Comparison of ENCODE assay signal across 19 cellular contexts in genomic region chr3:136141296-136141785, GRCh38. TPM values are rescaled to one million over a fixed set of nuclear protein-coding genes. Genes with fewer than 3 reads are reported as not detected.
DNase-seq lines count a peak whose midpoint lies in the region; ATAC-seq and TF ChIP-seq lines count a peak whose summit lies in the region.
"Had no signal": no experiment of that assay in that cellular context is flagged by ENCODE, and none has a peak within 500 bp of the region (broad histone marks: within the 10 kb centered on the region; RNA-seq: fewer than 3 reads in every experiment).

No MANE protein-coding gene starts in this region.

- peaks cover 7 to 18% of the 10 kb centered on the region in 2 donors for H3K4me1 ChIP-seq in thoracic aorta (ENCODE audit: control insufficient read depth in 1 of 2, low read depth in 2 of 2)

- H3K4me3 ChIP-seq in thoracic aorta, result no peak overlapping the region
- H3K4me3 ChIP-seq: PC-9, skin epidermis, tibial artery had no signal

- no peaks in the 10 kb centered on the region for H3K9me3 ChIP-seq in thoracic aorta
- H3K9me3 ChIP-seq: tibial artery had no signal

- no peak for TF ChIP-seq CTCF in thoracic aorta (IDR thresholded peaks at IDR 0.05)

- H3K27me3 ChIP-seq in thoracic aorta (replicated peaks; ENCODE audit: insufficient read depth), result no peaks in the 10 kb centered on the region
- H3K27me3 ChIP-seq: tibial artery had no signal

- ATAC-seq in activated T-helper 17 cell treated with anti-CD3 and anti-CD28 coated beads, Interleukin-2, amount 50 U/mL, for 72 hours (replicated peaks), result peak; percentile 30
- ATAC-seq in thoracic aorta (ENCODE audit: insufficient number of reproducible peaks, low FRiP score, low read depth), result no peak
- ATAC-seq in GM19351 (IDR thresholded peaks at IDR 0.05; ENCODE audit: unreplicated experiment), result no peak

- no peaks in the 10 kb centered on the region for H3K36me3 Mint-ChIP-seq in activated naive CD4-positive, alpha-beta T cell treated with anti-CD3 and anti-CD28 coated beads, Interleukin-2, amount 50 U/mL, for 24 hours
- no peaks in the 10 kb centered on the region for H3K36me3 Mint-ChIP-seq in activated T-helper 17 cell treated with anti-CD3 and anti-CD28 coated beads, Interleukin-2, amount 50 U/mL, for 72 hours (ENCODE audit: low read depth)
- peaks cover 0 to 2% (median 0%) of the 10 kb centered on the region in 3 donors for H3K36me3 Mint-ChIP-seq in immature natural killer cell

- no peak for DNase-seq in activated naive CD4-positive, alpha-beta T cell treated with anti-CD3 and anti-CD28 coated beads, Interleukin-2, amount 50 U/mL, for 16 hours
- no peak for DNase-seq in immature natural killer cell
- DNase-seq in thoracic aorta (ENCODE audit: low spot score), result no peak
- DNase-seq in T1000 (lab: John Stamatoyannopoulos, UW), result no peak
- no peak for DNase-seq in occipital lobe (lab: John Stamatoyannopoulos, UW)
- DNase-seq: ACHN; activated CD4-positive, alpha-beta T cell treated with anti-CD3 and anti-CD28 coated beads, Interleukin-2, amount 10 ng/mL, durations not matched to agents 7 days and 5 days; activated naive CD4-positive, alpha-beta T cell treated with Interleukin-2 at 50 U/mL for 16 hours; DMS79; foreskin melanocyte; NCI-H2171; PC-9; tibial artery had no signal

- no peak overlapping the region for H3K4me3 Mint-ChIP-seq in activated naive CD4-positive, alpha-beta T cell treated with anti-CD3 and anti-CD28 coated beads, Interleukin-2, amount 50 U/mL, for 24 hours
- no peak overlapping the region for H3K4me3 Mint-ChIP-seq in activated T-helper 17 cell treated with anti-CD3 and anti-CD28 coated beads, Interleukin-2, amount 50 U/mL, for 72 hours
- H3K4me3 Mint-ChIP-seq in immature natural killer cell, result no peak overlapping the region
- H3K4me3 Mint-ChIP-seq: activated CD4-positive, alpha-beta T cell treated with anti-CD3 and anti-CD28 coated beads, Interleukin-2, amount 10 ng/mL, durations not matched to agents 7 days and 5 days; dendritic cell treated with granulocyte-macrophage colony-stimulating factor and Interleukin-4, amounts not matched to agents 40 ng/mL and 50 ng/mL, for 4 days; T-helper 1 cell treated with Interleukin-12 subunit alpha and Interleukin-12 subunit beta and Interleukin-4 antibody, amounts not matched to agents 30 μg/mL and 1 μg/mL, for 36 hours had no signal

- peak overlapping the region; percentile 55 to 59 for H3K27ac ChIP-seq in thoracic aorta
- H3K27ac ChIP-seq: tibial artery had no signal

- no peaks in the 10 kb centered on the region for H3K9me3 Mint-ChIP-seq in activated naive CD4-positive, alpha-beta T cell treated with anti-CD3 and anti-CD28 coated beads, Interleukin-2, amount 50 U/mL, for 24 hours
- H3K9me3 Mint-ChIP-seq in activated T-helper 17 cell treated with anti-CD3 and anti-CD28 coated beads, Interleukin-2, amount 50 U/mL, for 72 hours, result no peaks in the 10 kb centered on the region
- no peaks in the 10 kb centered on the region for H3K9me3 Mint-ChIP-seq in immature natural killer cell
- H3K9me3 Mint-ChIP-seq: activated CD4-positive, alpha-beta T cell treated with anti-CD3 and anti-CD28 coated beads, Interleukin-2, amount 10 ng/mL, durations not matched to agents 7 days and 5 days; dendritic cell treated with granulocyte-macrophage colony-stimulating factor and Interleukin-4, amounts not matched to agents 40 ng/mL and 50 ng/mL, for 4 days; T-helper 1 cell treated with Interleukin-12 subunit alpha and Interleukin-12 subunit beta and Interleukin-4 antibody, amounts not matched to agents 30 μg/mL and 1 μg/mL, for 36 hours had no signal

- H3K27me3 Mint-ChIP-seq in activated naive CD4-positive, alpha-beta T cell treated with anti-CD3 and anti-CD28 coated beads, Interleukin-2, amount 50 U/mL, for 24 hours, result no peaks in the 10 kb centered on the region
- H3K27me3 Mint-ChIP-seq in activated T-helper 17 cell treated with anti-CD3 and anti-CD28 coated beads, Interleukin-2, amount 50 U/mL, for 72 hours, result no peaks in the 10 kb centered on the region
- peaks cover 7 to 8% (median 7%) of the 10 kb centered on the region in 3 donors for H3K27me3 Mint-ChIP-seq in immature natural killer cell (ENCODE audit: low read depth in 3 of 3)
- H3K27me3 Mint-ChIP-seq: activated CD4-positive, alpha-beta T cell treated with anti-CD3 and anti-CD28 coated beads, Interleukin-2, amount 10 ng/mL, durations not matched to agents 7 days and 5 days; dendritic cell treated with granulocyte-macrophage colony-stimulating factor and Interleukin-4, amounts not matched to agents 40 ng/mL and 50 ng/mL, for 4 days had no signal

- H3K27ac Mint-ChIP-seq in activated naive CD4-positive, alpha-beta T cell treated with anti-CD3 and anti-CD28 coated beads, Interleukin-2, amount 50 U/mL, for 24 hours, result peak overlapping the region; percentile 71
- peak overlapping the region; percentile 66 for H3K27ac Mint-ChIP-seq in activated T-helper 17 cell treated with anti-CD3 and anti-CD28 coated beads, Interleukin-2, amount 50 U/mL, for 72 hours
- H3K27ac Mint-ChIP-seq in immature natural killer cell, result peak overlapping the region; percentile 16 to 71 (median 54)
- H3K27ac Mint-ChIP-seq: activated CD4-positive, alpha-beta T cell treated with anti-CD3 and anti-CD28 coated beads, Interleukin-2, amount 10 ng/mL, durations not matched to agents 7 days and 5 days; dendritic cell treated with granulocyte-macrophage colony-stimulating factor and Interleukin-4, amounts not matched to agents 40 ng/mL and 50 ng/mL, for 4 days; T-helper 1 cell treated with Interleukin-12 subunit alpha and Interleukin-12 subunit beta and Interleukin-4 antibody, amounts not matched to agents 30 μg/mL and 1 μg/mL, for 36 hours had no signal

- peaks cover 37% of the 10 kb centered on the region for H3K4me1 Mint-ChIP-seq in activated naive CD4-positive, alpha-beta T cell treated with anti-CD3 and anti-CD28 coated beads, Interleukin-2, amount 50 U/mL, for 24 hours
- H3K4me1 Mint-ChIP-seq in activated T-helper 17 cell treated with anti-CD3 and anti-CD28 coated beads, Interleukin-2, amount 50 U/mL, for 72 hours, result peaks cover 13% of the 10 kb centered on the region
- H3K4me1 Mint-ChIP-seq in immature natural killer cell, result peaks cover 21 to 47% of the 10 kb centered on the region in 2 donors

- H3K36me3 ChIP-seq in thoracic aorta, result no peaks in the 10 kb centered on the region

RNA-seq across cellular contexts. Expression of gene MSL2, which starts 54.8 kb away (rescaled TPM):
- total RNA-seq in activated T-helper 17 cell treated with anti-CD3 and anti-CD28 coated beads, Interleukin-2, amount 50 U/mL, for 72 hours, result 10 to 100 TPM; 43.0 to 55.0 TPM
- 10 to 100 TPM; 25.9 to 39.0 (median 33.0) TPM for polyA plus RNA-seq in immature natural killer cell
- 10 to 100 TPM; 24.0 to 31.4 TPM for total RNA-seq in thoracic aorta
- total RNA-seq in occipital lobe, result 31.5 TPM
